ENCODE assay signal across 9 cellular contexts in genomic region chr3:136818851-136819783, GRCh38. TPM values are rescaled to one million over a fixed set of nuclear protein-coding genes. Genes with fewer than 3 reads are reported as not detected.
DNase-seq lines count a peak whose midpoint lies in the region; ATAC-seq, FAIRE-seq and TF ChIP-seq lines count a peak whose summit lies in the region.
"Had no signal": no experiment of that assay in that cellular context is flagged by ENCODE, and none has a peak within 500 bp of the region (broad histone marks: within the 10 kb centered on the region; RNA-seq: fewer than 3 reads in every experiment).

TSS of gene SLC35G2 (plus strand) at chr3:136819126. CDS start at chr3:136854461, 35,335 bp downstream.

- TF ChIP-seq POLR2A in IMR-90 (IDR thresholded peaks at IDR 0.05; ENCODE audit: low read depth, low read length): peak; percentile 12; the same call in 1 of the 2 replicates

- H3K14ac ChIP-seq in IMR-90 (replicated peaks; ENCODE audit: low read depth, low read length): peak within 1 kb of the TSS; percentile 81

- POLR2A ChIA-PET in IMR-90 (lab: Charles Lee; ENCODE audit: unreplicated experiment): no interaction called here

- peak within 1 kb of the TSS; percentile 81 for H2AK9ac ChIP-seq in IMR-90 (replicated peaks; ENCODE audit: low read depth, low read length, poor library complexity)

- ATAC-seq in IMR-90 (ENCODE audit: low read depth): peak; percentile 79
- ATAC-seq in heart right ventricle: peak; percentile 75 to 93 (median 88)
- ATAC-seq in pancreas: peak; percentile 76 to 87 (median 80)
- ATAC-seq in HG03565 (IDR thresholded peaks at IDR 0.05; ENCODE audit: unreplicated experiment): no peak
- ATAC-seq in HG03097 (IDR thresholded peaks at IDR 0.05; ENCODE audit: low FRiP score, unreplicated experiment): no peak

- no peak for FAIRE-seq in pancreas (lab: Jason Lieb, UNC)
- FAIRE-seq: colon had no signal

- H4K8ac ChIP-seq in IMR-90 (ENCODE audit: low read depth in 2 of 2, low read length in 2 of 2): peak within 1 kb of the TSS; percentile 74 to 82

- peak within 1 kb of the TSS; percentile 54 for H2BK120ac ChIP-seq in IMR-90 (ENCODE audit: low read depth, low read length)

- peak within 1 kb of the TSS; percentile 69 for H2BK5ac ChIP-seq in IMR-90 (ENCODE audit: low read depth, low read length, poor library complexity, severe bottlenecking)

- H3K9ac ChIP-seq in IMR-90 (ENCODE audit: low read depth, low read length): peak within 1 kb of the TSS; percentile 51

- DNase-seq in GM03348 (ENCODE audit: low spot score) (peak; percentile 89), IMR-90 (peak; percentile 89), SJCRH30 (peak; percentile 84), heart right ventricle (peak; percentile 61 to 72), pancreas (peak; percentile 33 to 83 (median 60))

- H3K36me3 ChIP-seq in IMR-90 (ENCODE audit: control insufficient read depth, insufficient read depth, low read length) (no peaks in the 10 kb centered on the region), SJCRH30 (no peaks in the 10 kb centered on the region), heart right ventricle (no peaks in the 10 kb centered on the region), pancreas (no peaks in the 10 kb centered on the region)

- H3K4me2 ChIP-seq in IMR-90 (ENCODE audit: low read depth, low read length): peak within 1 kb of the TSS; percentile 93

- peak within 1 kb of the TSS; percentile 82 for H3K4ac ChIP-seq in IMR-90 (ENCODE audit: low read depth, low read length)

- H3K27me3 ChIP-seq in IMR-90 (ENCODE audit: control insufficient read depth, insufficient read depth, low read length) (no peaks in the 10 kb centered on the region), SJCRH30 (no peaks in the 10 kb centered on the region), heart right ventricle (peaks cover 0 to 43% (median 0%) of the 10 kb centered on the region in 7 donors), pancreas (no peaks in the 10 kb centered on the region)

- no peak for TF ChIP-seq RAD21 in IMR-90 (IDR thresholded peaks at IDR 0.05; ENCODE audit: low read length)

- dilution Hi-C loops in IMR-90 (cut with HindIII; ENCODE audit: low sequenced_read_pairs, unreplicated experiment): no loop called here

- peak within 1 kb of the TSS; percentile 33; the same call in 2 of the 3 replicates for H2BK15ac ChIP-seq in IMR-90 (ENCODE audit: low read depth, low read length)

- peak within 1 kb of the TSS; percentile 72 for H4K91ac ChIP-seq in IMR-90 (ENCODE audit: insufficient read depth, low read depth, low read length)

- peak within 1 kb of the TSS; percentile 30 for H3K18ac ChIP-seq in IMR-90 (ENCODE audit: low read depth, low read length)

- peak within 1 kb of the TSS; percentile 33; the same call in 1 of the 2 replicates for H2AK5ac ChIP-seq in IMR-90 (ENCODE audit: low read depth, low read length)

- H3K4me1 ChIP-seq in IMR-90 (ENCODE audit: control insufficient read depth, insufficient read depth, low read length) (peaks cover 4% of the 10 kb centered on the region), SJCRH30 (no peaks in the 10 kb centered on the region; the same call in 1 of the 2 replicates), heart right ventricle (peaks cover 0 to 32% (median 17%) of the 10 kb centered on the region in 9 donors), pancreas (peaks cover 0 to 8% (median 5%) of the 10 kb centered on the region in 3 donors)

- no peaks in the 10 kb centered on the region for H3K9me3 ChIP-seq in IMR-90 (ENCODE audit: control insufficient read depth, insufficient read depth, low read length)
- no peaks in the 10 kb centered on the region for H3K9me3 ChIP-seq in SJCRH30 (replicated peaks)
- peaks cover 0 to 14% (median 6%) of the 10 kb centered on the region in 11 donors for H3K9me3 ChIP-seq in heart right ventricle
- H3K9me3 ChIP-seq in pancreas: no peaks in the 10 kb centered on the region

- TF ChIP-seq CTCF in IMR-90 (conservative IDR thresholded peaks at IDR 0.05; ENCODE audit: low read depth, low read length) (0 out of 2 replicates have a peak, but pooled peaks have one; percentile 4), heart right ventricle (IDR thresholded peaks at IDR 0.05) (peak in 4 of 9 donors; percentile 6 to 34 (median 28)), pancreas (IDR thresholded peaks at IDR 0.05) (no peak)

- no TSS peak for BruUV-seq in IMR-90 (replicated peaks; lab: Mats Ljungman, UMichigan)

- H3K56ac ChIP-seq in IMR-90 (ENCODE audit: extremely low read depth, insufficient read depth, low read length): peak within 1 kb of the TSS; percentile 72

- peak within 1 kb of the TSS; percentile 75 for H2BK20ac ChIP-seq in IMR-90 (ENCODE audit: low read depth, low read length)

- H3K9me1 ChIP-seq in IMR-90 (ENCODE audit: insufficient read depth, low read length): 0 out of 2 replicates have a peak, but pooled peaks cover 10% of the 10 kb centered on the region

- H2AFZ ChIP-seq in IMR-90 (replicated peaks; ENCODE audit: low read length, poor library complexity): peak within 1 kb of the TSS; percentile 95

- peaks cover 5 to 19% of the 10 kb centered on the region in 2 experiments for H3K79me1 ChIP-seq in IMR-90 (ENCODE audit: low read depth in 1 of 2, low read length in 2 of 2)

- CTCF ChIA-PET in IMR-90 (lab: Yijun Ruan, JAX): no interaction called here

- 0% methylated on average over 22 of the region's 81 CpGs; no CpG with 5 or more reads in 1 of the 2 experiments for WGBS in IMR-90 (ENCODE audit: extremely low coverage in 2 of 2, insufficient read length in 1 of 2), 2 experiments
- WGBS in heart right ventricle, 2 donors: 1% methylated on average over 79 to 81 of the region's 81 CpGs
- WGBS in pancreas, 2 donors: 1% methylated on average over 70 to 80 of the region's 81 CpGs

- in situ Hi-C loops in IMR-90 (cut with MboI; ENCODE audit: low sequenced_read_pairs): no loop called here

- intact Hi-C loops in IMR-90 (cut with micrococcal nuclease) (loop anchor here (1.0 to 2.0 kb wide), 3 partner anchors 32 to 195 kb away; partner anchors contain the start of gene STAG1), heart right ventricle (cut with DNase I) (loop anchor here in 7 of 10 donors (1.0 to 5.0 kb wide), 7 partner anchors 42 to 196 kb away; partner anchors contain the start of genes NCK1 (in 3 of the 7) and STAG1 (in 2 of the 7)), pancreas (cut with DNase I) (no loop called here)

- H4K20me1 ChIP-seq in IMR-90 (ENCODE audit: insufficient read depth, low read length): peaks cover 11% of the 10 kb centered on the region

- H3K4me3 ChIP-seq in IMR-90 (ENCODE audit: insufficient read depth, low read depth, low read length): peak within 1 kb of the TSS; percentile 48
- peak within 1 kb of the TSS; percentile 79 for H3K4me3 ChIP-seq in SJCRH30
- H3K4me3 ChIP-seq in heart right ventricle: peak within 1 kb of the TSS; percentile 59 to 77 (median 72)
- peak within 1 kb of the TSS; percentile 47 to 67 (median 64) for H3K4me3 ChIP-seq in pancreas

- H3K23ac ChIP-seq in IMR-90 (ENCODE audit: low read depth, low read length): peak within 1 kb of the TSS; percentile 87

- H3K27ac ChIP-seq in IMR-90 (ENCODE audit: insufficient read depth, low read length) (peak within 1 kb of the TSS; percentile 75), SJCRH30 (peak within 1 kb of the TSS; percentile 66), angular gyrus (ENCODE audit: low read depth, low read length) (peak within 1 kb of the TSS; percentile 90), heart right ventricle (peak within 1 kb of the TSS; percentile 80 to 93 (median 90)), pancreas (peak within 1 kb of the TSS; percentile 61 to 73 (median 66))

- H4K5ac ChIP-seq in IMR-90 (ENCODE audit: low read depth, low read length): peak within 1 kb of the TSS; percentile 18; the same call in 1 of the 2 replicates

TF ChIP-seq in IMR-90, 13 proteins besides CTCF, POLR2A, EP300 and RAD21:
- TF ChIP-seq FOS (IDR thresholded peaks at IDR 0.05; ENCODE audit: low read depth, low read length) (peak; percentile 77; the same call in 1 of the 2 replicates), MAFK (IDR thresholded peaks at IDR 0.05; ENCODE audit: low read depth, low read length) (no peak), USF2 (IDR thresholded peaks at IDR 0.05; ENCODE audit: low read depth, low read length) (no peak), ELK1 (IDR thresholded peaks at IDR 0.05; ENCODE audit: borderline replicate concordance, low read depth, low read length) (no peak), CEBPB (IDR thresholded peaks at IDR 0.05; ENCODE audit: low read depth, low read length) (no peak), MAZ (IDR thresholded peaks at IDR 0.05; ENCODE audit: borderline replicate concordance, low read depth, low read length) (peak; percentile 71; the same call in 1 of the 2 replicates)
TF ChIP-seq in IMR-90: peak in this region for 2.

RNA-seq across cellular contexts. Expression of gene SLC35G2, which starts in this region (rescaled TPM):
- total RNA-seq in IMR-90 (2012; rRNA removed) (6.6 and 8.6 TPM in 2 replicates), heart right ventricle (1 to 10 TPM; 1.7 to 5.1 (median 2.4) TPM), pancreas (1 to 10 TPM; 1.5 to 7.6 (median 3.2) TPM)
- polyA plus RNA-seq in IMR-90 (2012; rRNA removed) (5.9 and 7.0 TPM in 2 replicates), heart right ventricle (1 to 10 TPM; 4.3 to 5.6 TPM), pancreas (1 to 10 TPM; 2.1 to 8.9 TPM)
- polyA plus RNA-seq in IMR-90 (2012; cell fraction: cytosol; rRNA removed): 2.0 and 2.3 TPM in 2 replicates
- 2.6 and 15.7 TPM in 2 replicates for polyA plus RNA-seq in IMR-90 (2012; cell fraction: nucleus; rRNA removed; ENCODE audit: low replicate concordance)
- 8.1 and 8.9 TPM in 2 replicates for total RNA-seq in SJCRH30 (2014; rRNA removed; shearing (Covaris generic))

Comparison
In these comparisons a context has a peak if more than half of its experiments do, and no peak if none do; other contexts are left out.
1. ATAC-seq: peak in IMR-90 (single experiment), heart right ventricle (8 of 8) and pancreas (4 of 4); none in HG03565 (single experiment) and HG03097 (single experiment).
2. intact Hi-C loops: an anchor here in IMR-90 (1.0 to 2.0 kb wide) and heart right ventricle (1.0 to 5.0 kb wide); none called in pancreas.
3. Peak in every context shown above with its lines, with median percentiles within 50 percentile points of each other: DNase-seq, H3K27ac ChIP-seq and H3K4me3 ChIP-seq.